ENCODE assay signal across 10 cellular contexts in the genomic region with DNA sequence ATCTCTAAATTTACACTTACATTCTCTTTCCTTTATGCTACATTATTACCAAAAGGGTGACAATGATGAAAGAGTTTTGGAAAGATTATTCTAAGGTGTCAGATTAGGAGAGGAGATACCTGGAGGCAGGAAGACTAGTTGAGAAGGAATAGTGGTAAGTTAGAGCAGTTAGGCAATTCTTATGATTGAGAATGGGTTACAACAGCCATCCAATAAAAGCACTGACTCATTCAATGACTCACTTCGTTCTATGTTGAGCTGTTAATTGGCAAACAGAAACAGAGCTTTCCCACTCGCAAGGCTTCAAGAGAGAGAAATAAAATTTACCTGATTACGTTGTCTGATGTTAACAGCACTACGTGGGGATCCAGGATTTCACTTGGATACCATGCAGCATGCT. TPM values are rescaled to one million over a fixed set of nuclear protein-coding genes. Genes with fewer than 3 reads are reported as not detected.
DNase-seq lines count a peak whose midpoint lies in the region; ATAC-seq and TF ChIP-seq lines count a peak whose summit lies in the region.
"Had no signal": no experiment of that assay in that cellular context is flagged by ENCODE, and none has a peak within 500 bp of the region (broad histone marks: within the 10 kb centered on the region; RNA-seq: fewer than 3 reads in every experiment).

No MANE protein-coding gene starts in this region.

- TF ChIP-seq CTCF in HFF-Myc (IDR thresholded peaks at IDR 0.05; ENCODE audit: low read depth, low read length, missing control alignments) = no peak

- no peaks in the 10 kb centered on the region for H3K9me3 Mint-ChIP-seq in activated naive CD8-positive, alpha-beta T cell treated with anti-CD3 and anti-CD28 coated beads for 36 hours

- H3K4me3 ChIP-seq in HFF-Myc (replicated peaks; ENCODE audit: low read depth, low read length) = no peak overlapping the region

- H3K4me3 Mint-ChIP-seq in activated naive CD8-positive, alpha-beta T cell treated with anti-CD3 and anti-CD28 coated beads for 36 hours = no peak overlapping the region

- H3K27ac Mint-ChIP-seq in activated naive CD8-positive, alpha-beta T cell treated with anti-CD3 and anti-CD28 coated beads for 36 hours = peak overlapping the region; percentile 70

- H3K4me1 Mint-ChIP-seq in activated naive CD8-positive, alpha-beta T cell treated with anti-CD3 and anti-CD28 coated beads for 36 hours = peaks cover 41% of the 10 kb centered on the region

- no peaks in the 10 kb centered on the region for H3K27me3 Mint-ChIP-seq in activated naive CD8-positive, alpha-beta T cell treated with anti-CD3 and anti-CD28 coated beads for 36 hours

- ATAC-seq in GM18870 (IDR thresholded peaks at IDR 0.05; ENCODE audit: unreplicated experiment) = no peak

- H3K36me3 Mint-ChIP-seq in activated naive CD8-positive, alpha-beta T cell treated with anti-CD3 and anti-CD28 coated beads for 36 hours = peaks cover 44% of the 10 kb centered on the region

- peak; percentile 96 for DNase-seq in A172 (ENCODE audit: low spot score)
- DNase-seq in HFF-Myc (ENCODE audit: extremely low read depth, low read depth) = peak; percentile 46
- no peak for DNase-seq in activated naive CD8-positive, alpha-beta T cell treated with anti-CD3 and anti-CD28 coated beads for 36 hours
- DNase-seq in iris pigment epithelial cell (ENCODE audit: low read depth) = peak; percentile 90
- DNase-seq in pons (ENCODE audit: low spot score) = no peak
- no peak for DNase-seq in NCI-H187 treated with DMSO at 0.1 percent for 48 hours (lab: John Stamatoyannopoulos, UW)
- DNase-seq in DMS153 treated with DMSO at 0.1 percent for 48 hours (lab: John Stamatoyannopoulos, UW; ENCODE audit: unreplicated experiment) = no peak
- DNase-seq: DMS 273 treated with DMSO at 0.1 percent for 48 hours; stimulated activated CD4-positive, alpha-beta T cell treated with anti-CD3 and anti-CD28 coated beads, Interleukin-2, amount 100 ng/mL, for 24 hours had no signal

RNA-seq across cellular contexts. Expression of a gene that starts 5.8 kb away (rescaled TPM):
- 162 and 167 TPM in 2 replicates for total RNA-seq in A172 (2014; rRNA removed; shearing (Covaris generic))
- total RNA-seq in activated naive CD8-positive, alpha-beta T cell treated with anti-CD3 and anti-CD28 coated beads for 36 hours = 100 to 1,000 TPM; 144 to 160 TPM

RNA-seq across cellular contexts. Expression of a gene that starts 6.3 kb away (rescaled TPM):
- total RNA-seq in A172 (2014; rRNA removed; shearing (Covaris generic)) = 73.2 and 103 TPM in 2 replicates
- total RNA-seq in activated naive CD8-positive, alpha-beta T cell treated with anti-CD3 and anti-CD28 coated beads for 36 hours = 10 to 100 TPM; 58.3 to 59.4 TPM

RNA-seq across cellular contexts. Expression of a gene that starts 25.3 kb away (rescaled TPM):
- 520 and 582 TPM in 2 replicates for total RNA-seq in A172 (2014; rRNA removed; shearing (Covaris generic))
- total RNA-seq in activated naive CD8-positive, alpha-beta T cell treated with anti-CD3 and anti-CD28 coated beads for 36 hours = 100 to 1,000 TPM; 586 to 607 TPM

RNA-seq across cellular contexts. Expression of a gene that starts 55.1 kb away (rescaled TPM):
- 9.1 and 11.0 TPM in 2 replicates for total RNA-seq in A172 (2014; rRNA removed; shearing (Covaris generic))
- total RNA-seq in activated naive CD8-positive, alpha-beta T cell treated with anti-CD3 and anti-CD28 coated beads for 36 hours = 10 to 100 TPM; 49.7 to 49.9 TPM

Comparison
In these comparisons a context has a peak if more than half of its experiments do, and no peak if none do; other contexts are left out.
1. DNase-seq: peak in A172 (single experiment), HFF-Myc (single experiment) and iris pigment epithelial cell (single experiment); none in activated naive CD8-positive, alpha-beta T cell treated with anti-CD3 and anti-CD28 coated beads for 36 hours (single experiment), pons (single experiment), NCI-H187 treated with DMSO at 0.1 percent for 48 hours (single experiment) and DMS153 treated with DMSO at 0.1 percent for 48 hours (single experiment).